Comparison of ENCODE assay signal across 18 cellular contexts in genomic region chr16:23840310-23840709, GRCh38. TPM values are rescaled to one million over a fixed set of nuclear protein-coding genes. Genes with fewer than 3 reads are reported as not detected.
DNase-seq lines count a peak whose midpoint lies in the region; ATAC-seq and TF ChIP-seq lines count a peak whose summit lies in the region.
"Had no signal": no experiment of that assay in that cellular context is flagged by ENCODE, and none has a peak within 500 bp of the region (broad histone marks: within the 10 kb centered on the region; RNA-seq: fewer than 3 reads in every experiment).

No MANE protein-coding gene starts in this region.

- no peak overlapping the region for H3K27ac ChIP-seq in CD4-positive, CD25-positive, alpha-beta regulatory T cell (ENCODE audit: insufficient read depth, low read length, poor library complexity, severe bottlenecking)
- no peak overlapping the region for H3K27ac ChIP-seq in tibial artery
- H3K27ac ChIP-seq: esophagus squamous epithelium, left ventricle myocardium inferior, right lobe of liver had no signal

- no peaks in the 10 kb centered on the region for H3K9me3 ChIP-seq in CD4-positive, CD25-positive, alpha-beta regulatory T cell (ENCODE audit: control insufficient read depth in 2 of 2, low read length in 2 of 2)
- H3K9me3 ChIP-seq in T-helper 17 cell (ENCODE audit: control insufficient read depth, low read length, poor library complexity, severe bottlenecking): no peaks in the 10 kb centered on the region
- no peaks in the 10 kb centered on the region for H3K9me3 ChIP-seq in tibial artery
- H3K9me3 ChIP-seq: esophagus squamous epithelium, HAP-1, left ventricle myocardium inferior, right lobe of liver had no signal

- intact Hi-C loops in tibial artery (cut with DNase I; ENCODE audit: low total_unique reads): loop anchor here (2.0 kb wide), 1 partner anchor 60 kb away; no protein-coding TSS in a partner anchor

- peaks cover 7% of the 10 kb centered on the region for H3K36me3 ChIP-seq in CD4-positive, CD25-positive, alpha-beta regulatory T cell (ENCODE audit: control insufficient read depth, insufficient read depth, low read length)
- peaks cover 5% of the 10 kb centered on the region for H3K36me3 ChIP-seq in GM06990 (ENCODE audit: control insufficient read depth, insufficient read depth, low read length)
- no peaks in the 10 kb centered on the region for H3K36me3 ChIP-seq in tibial artery
- H3K36me3 ChIP-seq: esophagus squamous epithelium, HAP-1, left ventricle myocardium inferior, right lobe of liver had no signal

- TF ChIP-seq CTCF in GM06990 (IDR thresholded peaks at IDR 0.05; ENCODE audit: insufficient read depth, low read length, poor library complexity, severe bottlenecking) (no peak), tibial artery (IDR thresholded peaks at IDR 0.05) (no peak)

- ATAC-seq in CD4-positive, CD25-positive, alpha-beta regulatory T cell (ENCODE audit: low read depth in 2 of 2): no peak
- ATAC-seq in T-helper 17 cell (no peak), HG03159 (IDR thresholded peaks at IDR 0.05; ENCODE audit: unreplicated experiment) (no peak)
- ATAC-seq: right lobe of liver had no signal

- H3K4me1 Mint-ChIP-seq in CD4-positive, CD25-positive, alpha-beta regulatory T cell: peaks cover 35 to 71% (median 56%) of the 10 kb centered on the region in 4 donors
- H3K4me1 Mint-ChIP-seq in T-helper 17 cell: peaks cover 55% of the 10 kb centered on the region
- H3K4me1 Mint-ChIP-seq in immature natural killer cell: peaks cover 54 to 78% of the 10 kb centered on the region in 2 donors

- peak overlapping the region; percentile 33 to 93 (median 69) for H3K27ac Mint-ChIP-seq in CD4-positive, CD25-positive, alpha-beta regulatory T cell
- peak overlapping the region; percentile 67 for H3K27ac Mint-ChIP-seq in T-helper 17 cell
- peak overlapping the region in 4 of 6 donors; percentile 52 to 80 (median 64) for H3K27ac Mint-ChIP-seq in immature natural killer cell

- peak overlapping the region; percentile 18 to 98 (median 46) for H3K4me3 Mint-ChIP-seq in CD4-positive, CD25-positive, alpha-beta regulatory T cell
- H3K4me3 Mint-ChIP-seq in T-helper 17 cell: peak overlapping the region; percentile 71
- peak overlapping the region in 1 of 5 donors; percentile 8 for H3K4me3 Mint-ChIP-seq in immature natural killer cell

- no peaks in the 10 kb centered on the region for H3K27me3 ChIP-seq in CD4-positive, CD25-positive, alpha-beta regulatory T cell (ENCODE audit: control insufficient read depth, insufficient read depth, low read length)
- H3K27me3 ChIP-seq in GM06990 (replicated peaks; ENCODE audit: control insufficient read depth, insufficient read depth, low read length): no peaks in the 10 kb centered on the region
- H3K27me3 ChIP-seq in tibial artery: peaks cover 0 to 22% of the 10 kb centered on the region in 2 donors
- H3K27me3 ChIP-seq: right lobe of liver had no signal

- peaks cover 29% of the 10 kb centered on the region for H3K36me3 Mint-ChIP-seq in CD4-positive, CD25-positive, alpha-beta regulatory T cell
- peaks cover 10% of the 10 kb centered on the region for H3K36me3 Mint-ChIP-seq in T-helper 17 cell (ENCODE audit: low read depth)
- peaks cover 4 to 16% (median 14%) of the 10 kb centered on the region in 3 donors for H3K36me3 Mint-ChIP-seq in immature natural killer cell

- H3K9me3 Mint-ChIP-seq in CD4-positive, CD25-positive, alpha-beta regulatory T cell: peaks cover 0 to 2% (median 0%) of the 10 kb centered on the region in 7 donors
- H3K9me3 Mint-ChIP-seq in immature natural killer cell: no peaks in the 10 kb centered on the region

- no peaks in the 10 kb centered on the region for H3K27me3 Mint-ChIP-seq in CD4-positive, CD25-positive, alpha-beta regulatory T cell
- no peaks in the 10 kb centered on the region for H3K27me3 Mint-ChIP-seq in T-helper 17 cell
- H3K27me3 Mint-ChIP-seq in immature natural killer cell (ENCODE audit: low read depth in 3 of 3): peaks cover 0 to 7% (median 0%) of the 10 kb centered on the region in 3 donors

- H3K4me1 ChIP-seq in CD4-positive, CD25-positive, alpha-beta regulatory T cell (ENCODE audit: control insufficient read depth, insufficient read depth, low read length, poor library complexity, severe bottlenecking): peaks cover 60% of the 10 kb centered on the region
- H3K4me1 ChIP-seq in tibial artery: peaks cover 0 to 23% (median 8%) of the 10 kb centered on the region in 4 donors
- H3K4me1 ChIP-seq: HAP-1, right lobe of liver had no signal

- peak overlapping the region; percentile 23 for H3K4me3 ChIP-seq in CD4-positive, CD25-positive, alpha-beta regulatory T cell (ENCODE audit: low read depth, low read length)
- H3K4me3 ChIP-seq in GM06990 (replicated peaks; ENCODE audit: low read depth, low read length) (peak overlapping the region; percentile 82), tibial artery (no peak overlapping the region)
- H3K4me3 ChIP-seq: esophagus squamous epithelium, HAP-1, left ventricle myocardium inferior, right lobe of liver had no signal

- peak in 1 of 3 donors; percentile 56 for DNase-seq in CD4-positive, CD25-positive, alpha-beta regulatory T cell
- no peak for DNase-seq in GM06990 (ENCODE audit: extremely low read depth, insufficient read length)
- no peak for DNase-seq in T-helper 17 cell
- DNase-seq in immature natural killer cell: no peak
- no peak for DNase-seq in tibial artery
- no peak for DNase-seq in NCI-H1694 treated with DMSO at 0.1 percent for 48 hours (lab: John Stamatoyannopoulos, UW)
- DNase-seq: effector CD4-positive, alpha-beta T cell; esophagus squamous epithelium; GF-D8; glutamatergic neuron; left ventricle myocardium inferior; NCI-H1436; right lobe of liver; substantia nigra had no signal

RNA-seq across cellular contexts. Expression of gene PRKCB, which starts 4.5 kb away (rescaled TPM):
- 83.1 TPM for total RNA-seq in CD4-positive, CD25-positive, alpha-beta regulatory T cell
- polyA plus RNA-seq in CD4-positive, CD25-positive, alpha-beta regulatory T cell: 10 to 100 TPM; 37.4 to 54.7 (median 47.5) TPM
- 100 to 1,000 TPM; 122 to 137 TPM for total RNA-seq in T-helper 17 cell
- polyA plus RNA-seq in immature natural killer cell: 100 to 1,000 TPM in 2 of 3 donors, 10 to 100 TPM in 1; 78.7 to 110 (median 104) TPM
- total RNA-seq: bronchial epithelial cell, osteocyte had no signal

Comparison
In these comparisons a context has a peak if more than half of its experiments do, and no peak if none do; other contexts are left out.
1. H3K4me3 ChIP-seq: peak in CD4-positive, CD25-positive, alpha-beta regulatory T cell (single experiment) and GM06990 (single experiment); none in tibial artery (0 of 2).
2. Peak in every context shown above with its lines, with median percentiles within 50 percentile points of each other: H3K27ac Mint-ChIP-seq.